In the genomic region with DNA sequence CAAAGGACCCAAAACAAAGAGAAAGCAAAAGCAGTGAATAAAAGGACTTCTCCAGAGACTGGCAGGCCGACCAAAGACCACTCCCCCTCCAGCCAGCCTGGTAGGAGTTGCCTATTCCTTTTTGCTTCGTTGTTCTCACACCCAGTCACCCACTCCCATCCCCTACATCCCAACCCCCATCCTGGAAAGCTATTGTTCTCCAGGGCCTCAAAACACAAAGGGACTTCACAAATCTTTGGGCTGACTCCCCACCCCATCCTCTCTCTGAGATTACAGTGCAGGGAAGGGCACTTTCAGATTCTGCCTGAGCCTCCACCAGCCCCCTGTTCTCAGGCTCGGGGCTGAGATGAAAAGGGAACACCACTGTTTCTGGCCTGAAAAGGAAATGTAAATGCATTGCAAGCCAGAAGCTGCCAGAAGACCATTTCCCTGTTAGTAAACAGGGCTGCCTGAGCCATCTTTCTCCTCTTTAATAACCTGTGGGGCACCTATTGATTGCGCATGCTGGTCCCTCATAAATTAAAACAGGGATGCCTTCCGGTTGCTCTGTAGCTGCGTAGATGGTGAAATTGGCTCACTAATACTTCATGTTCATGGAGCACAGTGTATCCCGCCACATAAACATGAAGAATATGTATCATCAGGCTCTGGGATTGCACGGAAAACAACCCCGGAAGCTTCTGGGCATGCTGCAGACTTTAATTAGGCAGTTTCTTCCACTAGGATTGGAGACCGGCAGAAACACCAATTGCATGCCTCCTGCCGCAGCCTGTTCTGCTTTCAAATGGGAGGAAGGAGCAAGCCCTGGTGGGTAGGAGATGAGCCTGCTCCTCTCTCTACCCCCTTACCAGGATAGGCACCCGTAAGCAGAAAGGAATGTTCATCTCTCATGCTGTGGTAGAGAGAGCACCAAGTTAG, we compare ENCODE assay signal across 8 cellular contexts.
DNase-seq lines count a peak whose midpoint lies in the region; ATAC-seq and TF ChIP-seq lines count a peak whose summit lies in the region.

No MANE protein-coding gene starts in this region.

- H3K36me3 ChIP-seq in parathyroid adenoma (ENCODE audit: control insufficient read depth, insufficient read depth, low read length), result no peaks in the 10 kb centered on the region

- peak; percentile 42 to 49 for ATAC-seq in activated T-cell treated with anti-CD3 and anti-CD28 coated beads, Interleukin-2, amount 50 U/mL, for 4 hours
- peak; percentile 89 for ATAC-seq in foreskin keratinocyte

- peaks cover 38% of the 10 kb centered on the region for H3K4me1 Mint-ChIP-seq in activated T-cell treated with anti-CD3 and anti-CD28 coated beads, Interleukin-2, amount 50 U/mL, for 4 hours (ENCODE audit: low read depth)

- no peak overlapping the region for H3K4me2 ChIP-seq in parathyroid adenoma (ENCODE audit: low read length)

- no peaks in the 10 kb centered on the region for H3K27me3 ChIP-seq in foreskin keratinocyte
- H3K27me3 ChIP-seq in parathyroid adenoma (ENCODE audit: control insufficient read depth, insufficient read depth, low read length), result no peaks in the 10 kb centered on the region

- no peak for DNase-seq in activated T-cell treated with anti-CD3 and anti-CD28 coated beads, Interleukin-2, amount 50 U/mL, for 4 hours
- DNase-seq in activated T-cell treated with anti-CD3 and anti-CD28 coated beads for 4 hours, result no peak
- DNase-seq in T1000 (lab: John Stamatoyannopoulos, UW), result peak; percentile 57
- peak; percentile 44 to 73 for DNase-seq in foreskin keratinocyte
- DNase-seq in SHP77 (lab: John Stamatoyannopoulos, UW), result no peak
- no peak for DNase-seq in SKM-1 treated with dmso at 0.1 percent for 144 hours (lab: John Stamatoyannopoulos, UW; ENCODE audit: unreplicated experiment)
- no peak for DNase-seq in NCI-H2081 treated with DMSO at 0.1 percent for 48 hours (lab: John Stamatoyannopoulos, UW)

- H3K79me2 ChIP-seq in parathyroid adenoma, result no peaks in the 10 kb centered on the region

- no peaks in the 10 kb centered on the region for H3K9me3 Mint-ChIP-seq in activated T-cell treated with anti-CD3 and anti-CD28 coated beads, Interleukin-2, amount 50 U/mL, for 4 hours

- no peaks in the 10 kb centered on the region for H3K36me3 Mint-ChIP-seq in activated T-cell treated with anti-CD3 and anti-CD28 coated beads, Interleukin-2, amount 50 U/mL, for 4 hours (ENCODE audit: insufficient read depth)

- peak overlapping the region; percentile 68 for H3K4me3 Mint-ChIP-seq in activated T-cell treated with anti-CD3 and anti-CD28 coated beads, Interleukin-2, amount 50 U/mL, for 4 hours

- H3K9me3 ChIP-seq in parathyroid adenoma (ENCODE audit: control insufficient read depth, low read length), result no peaks in the 10 kb centered on the region

- H2AFZ ChIP-seq in parathyroid adenoma, result peak overlapping the region; percentile 54

- TF ChIP-seq CTCF in foreskin keratinocyte (conservative IDR thresholded peaks at IDR 0.05), result peak; percentile 27
- no peak for TF ChIP-seq CTCF in parathyroid adenoma (IDR thresholded peaks at IDR 0.05)

- H3K27ac ChIP-seq in foreskin keratinocyte (no peak overlapping the region), parathyroid adenoma (no peak overlapping the region)

- H3K4me3 ChIP-seq in parathyroid adenoma (ENCODE audit: low read depth, low read length), result peak overlapping the region; percentile 34

- H3K4me1 ChIP-seq in foreskin keratinocyte (peaks cover 6% of the 10 kb centered on the region), parathyroid adenoma (no peaks in the 10 kb centered on the region)

- H3K9ac ChIP-seq in parathyroid adenoma, result no peak overlapping the region

- no peaks in the 10 kb centered on the region for H3K27me3 Mint-ChIP-seq in activated T-cell treated with anti-CD3 and anti-CD28 coated beads, Interleukin-2, amount 50 U/mL, for 4 hours (ENCODE audit: low read depth)

Comparison
In these comparisons a context has a peak if more than half of its experiments do, and no peak if none do; other contexts are left out.
1. DNase-seq: peak in T1000 (single experiment) and foreskin keratinocyte (2 of 2); none in activated T-cell treated with anti-CD3 and anti-CD28 coated beads, Interleukin-2, amount 50 U/mL, for 4 hours (single experiment), activated T-cell treated with anti-CD3 and anti-CD28 coated beads for 4 hours (single experiment), SHP77 (0 of 2), SKM-1 treated with dmso at 0.1 percent for 144 hours (single experiment) and NCI-H2081 treated with DMSO at 0.1 percent for 48 hours (single experiment).